Comparison of ENCODE assay signal across 14 cellular contexts in the genomic region with DNA sequence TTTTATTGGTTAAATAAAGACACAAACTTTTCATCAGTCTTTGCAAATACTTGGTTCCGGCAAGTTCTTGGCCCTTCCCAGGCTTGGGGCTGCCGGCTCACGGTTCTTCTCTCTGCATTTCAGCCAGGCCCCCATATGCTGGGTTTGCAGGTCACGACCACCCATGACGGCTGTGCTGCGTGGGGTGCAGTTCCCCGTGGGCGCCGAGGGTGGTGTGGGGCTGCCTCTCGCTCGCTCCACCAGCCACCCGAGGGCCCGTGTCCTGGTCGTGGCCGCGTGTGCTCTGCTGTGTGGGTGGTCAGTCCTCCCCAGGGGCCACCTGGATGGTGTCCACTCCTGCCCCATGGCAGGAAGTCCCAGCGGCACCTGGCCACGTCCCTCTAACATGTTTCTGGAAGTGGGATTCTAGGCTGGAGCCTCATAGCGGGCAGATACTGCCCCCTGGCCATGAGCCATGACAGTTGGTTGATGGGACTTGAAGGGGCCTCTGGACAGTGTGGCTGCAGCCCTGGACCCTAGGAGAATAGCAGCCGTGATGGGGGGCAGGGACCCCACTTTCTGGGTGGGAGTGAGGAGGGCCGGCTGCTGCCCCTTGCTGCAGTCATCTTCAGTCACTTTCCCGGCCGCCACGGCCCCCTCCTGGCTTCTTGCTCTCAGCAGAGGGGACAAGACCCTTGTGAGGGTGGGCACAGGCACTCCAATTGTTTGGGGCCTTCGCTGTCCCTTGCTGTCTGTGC. TPM values are rescaled to one million over a fixed set of nuclear protein-coding genes. Genes with fewer than 3 reads are reported as not detected.
DNase-seq lines count a peak whose midpoint lies in the region; ATAC-seq and TF ChIP-seq lines count a peak whose summit lies in the region.
"Had no signal": no experiment of that assay in that cellular context is flagged by ENCODE, and none has a peak within 500 bp of the region (broad histone marks: within the 10 kb centered on the region; RNA-seq: fewer than 3 reads in every experiment).

No MANE protein-coding gene starts in this region.

- H3K4me3 Mint-ChIP-seq in activated T-cell treated with anti-CD3 and anti-CD28 coated beads, Interleukin-2, amount 50 U/mL, for 72 hours = peak overlapping the region in 1 of 2 donors; percentile 49
- H3K4me3 Mint-ChIP-seq in endodermal cell = no peak overlapping the region
- peak overlapping the region; percentile 31 for H3K4me3 Mint-ChIP-seq in neural crest cell

- H3K27ac ChIP-seq in endodermal cell (ENCODE audit: low read depth, low read length) (no peak overlapping the region), transverse colon (peak overlapping the region; percentile 66 to 76 (median 70))

- no peaks in the 10 kb centered on the region for H3K9me3 Mint-ChIP-seq in activated T-cell treated with anti-CD3 and anti-CD28 coated beads, Interleukin-2, amount 50 U/mL, for 72 hours
- H3K9me3 Mint-ChIP-seq in endodermal cell = no peaks in the 10 kb centered on the region
- no peaks in the 10 kb centered on the region for H3K9me3 Mint-ChIP-seq in neural crest cell

- H3K4me3 ChIP-seq in endodermal cell (ENCODE audit: low read length) (no peak overlapping the region), transverse colon (no peak overlapping the region)

- in situ Hi-C loops in transverse colon (cut with MboI; ENCODE audit: low pct_ligation_motif_present in 1 of 4, low pct_unique_long_range_greater_than_20kb in 1 of 4, low sequenced_read_pairs in 3 of 4) = no loop called here

- no peak for ATAC-seq in activated T-cell treated with anti-CD3 and anti-CD28 coated beads, Interleukin-2, amount 50 U/mL, for 72 hours (replicated peaks in 1 of 2)
- no peak for ATAC-seq in HG03039 (IDR thresholded peaks at IDR 0.05; ENCODE audit: unreplicated experiment)

- H3K36me3 Mint-ChIP-seq in activated T-cell treated with anti-CD3 and anti-CD28 coated beads, Interleukin-2, amount 50 U/mL, for 72 hours (ENCODE audit: insufficient read depth in 2 of 2) = peaks cover 5% of the 10 kb centered on the region in 2 donors
- H3K36me3 Mint-ChIP-seq in endodermal cell (ENCODE audit: low read depth) (peaks cover 20% of the 10 kb centered on the region), neural crest cell (ENCODE audit: low read depth) (peaks cover 4% of the 10 kb centered on the region)

- TF ChIP-seq CTCF in endodermal cell (conservative IDR thresholded peaks at IDR 0.05) = no peak
- no peak for TF ChIP-seq CTCF in neural crest cell (conservative IDR thresholded peaks at IDR 0.05)
- no peak for TF ChIP-seq CTCF in transverse colon (IDR thresholded peaks at IDR 0.05)

- WGBS in endodermal cell (ENCODE audit: insufficient coverage in 1 of 2, insufficient read length in 1 of 2), 2 experiments = 89 to 96% methylated on average over 19 to 25 of the region's 25 CpGs
- 68 to 90% methylated on average over 3 to 23 of the region's 25 CpGs for WGBS in transverse colon (ENCODE audit: low coverage in 1 of 2), 2 donors

- H3K9me3 ChIP-seq in endodermal cell (ENCODE audit: control insufficient read depth, low read length) (no peaks in the 10 kb centered on the region), transverse colon (no peaks in the 10 kb centered on the region)

- TF ChIP-seq POLR2A in transverse colon (IDR thresholded peaks at IDR 0.05) = no peak

- no peaks in the 10 kb centered on the region for H3K36me3 ChIP-seq in endodermal cell (ENCODE audit: control insufficient read depth, insufficient read depth, low read length)
- no peaks in the 10 kb centered on the region for H3K36me3 ChIP-seq in transverse colon

- H3K27me3 ChIP-seq in endodermal cell (ENCODE audit: control insufficient read depth, insufficient read depth, low read length, poor library complexity, severe bottlenecking) = no peaks in the 10 kb centered on the region
- H3K27me3 ChIP-seq in transverse colon = no peaks in the 10 kb centered on the region

- DNase-seq in activated T-cell treated with anti-CD3 and anti-CD28 coated beads, Interleukin-2, amount 50 U/mL, for 72 hours = no peak
- DNase-seq in activated T-cell treated with anti-CD3 and anti-CD28 coated beads for 4 hours (no peak), endodermal cell (no peak), neural crest cell (ENCODE audit: low read depth, low spot score) (no peak), transverse colon (no peak), ureter (ENCODE audit: low spot score) (no peak), DMS153 treated with DMSO at 0.1 percent for 48 hours (lab: John Stamatoyannopoulos, UW; ENCODE audit: unreplicated experiment) (no peak)
- DNase-seq: activated effector memory CD4-positive, alpha-beta T cell treated with Interleukin-2 at 50 U/mL for 16 hours; DMS153; NCI-H1105; nucleus accumbens; stimulated activated CD4-positive, alpha-beta T cell treated with anti-CD3 and anti-CD28 coated beads, Interleukin-1b, Interleukin-23, amount 100 ng/mL, for 48 hours; stimulated activated naive CD4-positive, alpha-beta T cell had no signal

- peak overlapping the region; percentile 80 for H3K27ac Mint-ChIP-seq in activated T-cell treated with anti-CD3 and anti-CD28 coated beads, Interleukin-2, amount 50 U/mL, for 72 hours
- H3K27ac Mint-ChIP-seq in endodermal cell = peak overlapping the region; percentile 48
- H3K27ac Mint-ChIP-seq in neural crest cell (ENCODE audit: unreplicated experiment) = no peak overlapping the region

- no peak overlapping the region for H3K9ac ChIP-seq in endodermal cell (ENCODE audit: extremely low read depth, low read length, poor library complexity, severe bottlenecking)

- H3K4me1 ChIP-seq in endodermal cell (ENCODE audit: control insufficient read depth, insufficient read depth, low read length) (peaks cover 15% of the 10 kb centered on the region), transverse colon (peaks cover 80 to 98% (median 94%) of the 10 kb centered on the region in 4 donors)

- intact Hi-C loops in transverse colon (cut with DNase I; ENCODE audit: low total_unique reads) = no loop called here

- no peaks in the 10 kb centered on the region for H3K27me3 Mint-ChIP-seq in activated T-cell treated with anti-CD3 and anti-CD28 coated beads, Interleukin-2, amount 50 U/mL, for 72 hours (ENCODE audit: low read depth)
- H3K27me3 Mint-ChIP-seq in endodermal cell (ENCODE audit: insufficient read depth) = no peaks in the 10 kb centered on the region
- no peaks in the 10 kb centered on the region for H3K27me3 Mint-ChIP-seq in neural crest cell (ENCODE audit: low read depth)

- peaks cover 43% of the 10 kb centered on the region for H3K4me1 Mint-ChIP-seq in activated T-cell treated with anti-CD3 and anti-CD28 coated beads, Interleukin-2, amount 50 U/mL, for 72 hours (ENCODE audit: low read depth)
- H3K4me1 Mint-ChIP-seq in endodermal cell (peaks cover 15% of the 10 kb centered on the region), neural crest cell (peaks cover 57% of the 10 kb centered on the region)

- TF ChIP-seq EP300 in transverse colon (IDR thresholded peaks at IDR 0.05; ENCODE audit: low read depth) = no peak

RNA-seq across cellular contexts. Expression of a gene that starts 46.3 kb away (rescaled TPM):
- 10 to 100 TPM; 28.5 to 32.3 TPM for total RNA-seq in activated T-cell treated with anti-CD3 and anti-CD28 coated beads, Interleukin-2, amount 50 U/mL, for 72 hours
- total RNA-seq in endodermal cell = 10 to 100 TPM; 65.4 to 79.2 TPM
- polyA plus RNA-seq in endodermal cell (2013, experiment 1 of 2) = 39.9 TPM
- 37.7 TPM for polyA plus RNA-seq in endodermal cell (2013, experiment 2 of 2)
- 58.9 and 62.0 TPM in 2 replicates for total RNA-seq in neural crest cell
- total RNA-seq in transverse colon = 10 to 100 TPM; 24.4 to 52.4 (median 32.2) TPM
- 77.5 TPM for total RNA-seq in ureter
